In the genomic region with DNA sequence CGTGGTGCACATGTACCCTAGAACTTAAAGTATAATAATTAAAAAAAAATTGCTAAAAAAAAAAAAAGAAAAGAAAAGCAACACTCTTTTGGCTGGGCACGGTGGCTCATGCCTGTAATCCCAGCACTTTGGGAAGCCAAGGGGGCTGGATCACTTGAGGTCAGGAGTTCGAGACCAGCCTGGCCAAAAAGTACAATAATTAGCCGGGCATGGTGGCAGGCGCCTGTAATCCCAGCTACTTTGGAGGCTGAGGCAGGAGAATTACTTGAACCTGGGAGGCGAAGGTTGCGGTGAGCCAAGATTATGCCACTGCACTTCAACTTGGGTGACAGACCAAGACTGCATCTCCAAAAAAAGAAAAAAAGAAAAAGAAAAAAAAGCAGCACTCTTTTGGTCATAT, we compare ENCODE assay signal across 1 cellular context.
TF ChIP-seq lines count a peak whose summit lies in the region.

No MANE protein-coding gene starts in this region.

TF ChIP-seq in WTC11, 78 proteins besides CTCF, POLR2A, EP300 and RAD21 (continued from another document):
- 0 out of 2 replicates have a peak, but pooled peaks have one; percentile 65 for TF ChIP-seq ZNF671 (CRISPR knock-in tag; IDR thresholded peaks at IDR 0.05)
- TF ChIP-seq PRRX2 (CRISPR knock-in tag; IDR thresholded peaks at IDR 0.05) = peak; percentile 67; the same call in 1 of the 2 replicates
- 0 out of 2 replicates have a peak, but pooled peaks have one; percentile 67 for TF ChIP-seq ZNF425 (CRISPR knock-in tag; conservative IDR thresholded peaks at IDR 0.05)
TF ChIP-seq in WTC11: peak in this region for 6; not testable (repeated sequence) for 72.
